In the genomic region with DNA sequence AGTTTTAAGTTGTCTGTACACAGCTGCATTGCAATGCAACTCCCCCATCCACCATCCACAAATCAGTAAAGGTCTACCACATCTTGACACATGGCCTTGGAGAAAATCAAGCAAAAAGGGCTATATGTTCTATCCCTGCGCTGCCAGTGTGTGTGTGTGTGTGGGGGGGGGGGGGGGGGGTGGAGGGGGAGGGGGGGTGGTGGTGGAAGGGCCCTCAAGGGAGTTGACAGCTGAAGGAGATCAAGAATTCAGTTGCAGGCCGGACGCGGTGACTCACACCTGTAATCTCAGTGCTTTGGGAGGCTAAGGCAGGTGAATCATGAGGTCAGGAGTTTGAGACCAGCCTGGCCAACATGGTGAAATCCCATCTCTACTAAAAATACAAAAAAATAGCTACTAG, we compare ENCODE assay signal across 1 cellular context.
A peak's percentile ranks its signal among the peaks of the same experiment; 100 is the strongest.
TF ChIP-seq lines count a peak whose summit lies in the region.

No MANE protein-coding gene starts in this region.

TF ChIP-seq in K562, 482 proteins besides CTCF, POLR2A, EP300 and RAD21 (continued from another document):
- TF ChIP-seq, protein P1, sequence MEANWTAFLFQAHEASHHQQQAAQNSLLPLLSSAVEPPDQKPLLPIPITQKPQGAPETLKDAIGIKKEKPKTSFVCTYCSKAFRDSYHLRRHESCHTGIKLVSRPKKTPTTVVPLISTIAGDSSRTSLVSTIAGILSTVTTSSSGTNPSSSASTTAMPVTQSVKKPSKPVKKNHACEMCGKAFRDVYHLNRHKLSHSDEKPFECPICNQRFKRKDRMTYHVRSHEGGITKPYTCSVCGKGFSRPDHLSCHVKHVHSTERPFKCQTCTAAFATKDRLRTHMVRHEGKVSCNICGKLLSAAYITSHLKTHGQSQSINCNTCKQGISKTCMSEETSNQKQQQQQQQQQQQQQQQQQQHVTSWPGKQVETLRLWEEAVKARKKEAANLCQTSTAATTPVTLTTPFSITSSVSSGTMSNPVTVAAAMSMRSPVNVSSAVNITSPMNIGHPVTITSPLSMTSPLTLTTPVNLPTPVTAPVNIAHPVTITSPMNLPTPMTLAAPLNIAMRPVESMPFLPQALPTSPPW (CRISPR knock-in tag; IDR thresholded peaks at IDR 0.05): peak; percentile 74
- peak; percentile 63; the same call in 1 of the 2 replicates for TF ChIP-seq ZEB2 (IDR thresholded peaks at IDR 0.05)
- peak; percentile 52; the same call in 1 of the 2 replicates for TF ChIP-seq DPF2 (IDR thresholded peaks at IDR 0.05)
- TF ChIP-seq MCM3 (IDR thresholded peaks at IDR 0.05): no peak
- TF ChIP-seq SMARCE1 (IDR thresholded peaks at IDR 0.05): 0 out of 2 replicates have a peak, but pooled peaks have one; percentile 42
- TF ChIP-seq GABPB1 (CRISPR knock-in tag; IDR thresholded peaks at IDR 0.05): no peak
- TF ChIP-seq, protein P2, sequence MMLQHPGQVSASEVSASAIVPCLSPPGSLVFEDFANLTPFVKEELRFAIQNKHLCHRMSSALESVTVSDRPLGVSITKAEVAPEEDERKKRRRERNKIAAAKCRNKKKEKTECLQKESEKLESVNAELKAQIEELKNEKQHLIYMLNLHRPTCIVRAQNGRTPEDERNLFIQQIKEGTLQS (IDR thresholded peaks at IDR 0.05): peak; percentile 72
- TF ChIP-seq, protein P2 (CRISPR knock-in tag; conservative IDR thresholded peaks at IDR 0.05): no peak
- TF ChIP-seq, protein P3, sequence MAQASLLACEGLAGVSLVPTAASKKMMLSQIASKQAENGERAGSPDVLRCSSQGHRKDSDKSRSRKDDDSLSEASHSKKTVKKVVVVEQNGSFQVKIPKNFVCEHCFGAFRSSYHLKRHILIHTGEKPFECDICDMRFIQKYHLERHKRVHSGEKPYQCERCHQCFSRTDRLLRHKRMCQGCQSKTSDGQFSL (CRISPR knock-in tag; IDR thresholded peaks at IDR 0.05): peak; percentile 65; the same call in 1 of the 2 replicates
- TF ChIP-seq, protein P3 (tag; IDR thresholded peaks at IDR 0.05): no peak
- peak; percentile 64 for TF ChIP-seq JUND (IDR thresholded peaks at IDR 0.05; ENCODE audit: borderline replicate concordance, low read depth, low read length)
- peak; percentile 75; the same call in 1 of the 3 replicates for TF ChIP-seq JUND (tag; IDR thresholded peaks at IDR 0.05; ENCODE audit: borderline replicate concordance, low read depth, low read length)
- TF ChIP-seq JUN (IDR thresholded peaks at IDR 0.05; ENCODE audit: borderline replicate concordance, low read depth, low read length): peak; percentile 45; the same call in 1 of the 2 replicates
- no peak for TF ChIP-seq JUN (CRISPR knock-in tag; IDR thresholded peaks at IDR 0.05; ENCODE audit: borderline replicate concordance)
- peak; percentile 73 for TF ChIP-seq FOSL1 (tag; conservative IDR thresholded peaks at IDR 0.05)
